ENCODE assay signal across 9 cellular contexts in the genomic region with DNA sequence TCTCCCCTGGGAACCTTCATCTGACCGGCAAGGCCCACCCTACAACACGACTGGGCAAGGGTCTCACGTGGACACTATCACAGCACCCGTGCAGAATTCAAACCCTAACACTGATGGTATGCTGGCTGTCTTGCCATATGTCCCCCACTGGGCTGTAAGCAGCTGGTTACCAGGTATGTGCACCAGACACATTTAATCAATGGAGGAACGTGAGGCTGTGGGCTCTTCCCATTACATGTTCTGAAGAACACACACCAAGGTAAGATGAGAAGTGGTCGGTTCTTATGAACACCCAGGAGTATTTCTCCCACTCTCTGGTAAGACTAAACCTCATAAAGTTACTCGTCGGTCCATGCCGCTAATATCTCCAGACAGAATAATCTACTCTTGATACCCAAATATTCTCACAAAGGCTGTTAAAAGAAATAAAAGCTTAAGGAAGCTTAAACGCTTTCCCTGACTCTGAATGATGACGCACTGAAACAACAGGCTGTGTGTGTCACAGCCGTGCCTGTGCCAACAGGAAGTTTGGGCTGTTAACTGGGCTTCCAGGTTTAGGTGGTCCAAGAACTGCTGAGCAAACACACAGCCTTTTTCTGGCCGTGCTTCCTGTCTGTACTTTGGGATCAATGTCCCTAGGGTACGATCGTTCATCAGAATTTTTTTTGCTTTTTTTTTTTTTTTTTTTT.
DNase-seq lines count a peak whose midpoint lies in the region; ATAC-seq and TF ChIP-seq lines count a peak whose summit lies in the region.
"Had no signal": no experiment of that assay in that cellular context is flagged by ENCODE, and none has a peak within 500 bp of the region (broad histone marks: within the 10 kb centered on the region; RNA-seq: fewer than 3 reads in every experiment).

No MANE protein-coding gene starts in this region.

- peak overlapping the region; percentile 70 for H3K4me2 ChIP-seq in PC-3 (ENCODE audit: low read length)

- H3K27ac ChIP-seq in PC-3 (ENCODE audit: low read length) (peak overlapping the region; percentile 69), muscle layer of duodenum (ENCODE audit: low read length) (peak overlapping the region; percentile 46)

- H3K79me2 ChIP-seq in PC-3 (ENCODE audit: low read length) = peaks cover 8% of the 10 kb centered on the region; the same call in 1 of the 2 replicates

- H3F3A ChIP-seq in PC-3 (ENCODE audit: low read length, unreplicated experiment) = no peaks in the 10 kb centered on the region

- TF ChIP-seq CTCF in PC-3 (conservative IDR thresholded peaks at IDR 0.05; ENCODE audit: low read depth, low read length) = no peak

- H3K4me1 ChIP-seq in PC-3 (ENCODE audit: insufficient read depth, low read length) (peaks cover 13% of the 10 kb centered on the region), muscle layer of duodenum (ENCODE audit: control insufficient read depth in 1 of 2, insufficient read depth in 2 of 2, low read length in 2 of 2) (peaks cover 0 to 10% of the 10 kb centered on the region in 2 donors)

- CTCF ChIA-PET in PC-3 (lab: Charles Lee) = no interaction called here

- peak; percentile 97 for ATAC-seq in PC-3
- ATAC-seq in esophagus mucosa = peak; percentile 95
- ATAC-seq in HG03432 (IDR thresholded peaks at IDR 0.05; ENCODE audit: unreplicated experiment) = no peak
- no peak for ATAC-seq in GM21360 (IDR thresholded peaks at IDR 0.05; ENCODE audit: unreplicated experiment)
- ATAC-seq: K562 had no signal

- TSS peak; percentile 90 for BruUV-seq in PC-3 (replicated peaks; lab: Mats Ljungman, UMichigan)

- H3K4me3 ChIP-seq in PC-3 (ENCODE audit: low read length) = peak overlapping the region; percentile 28; the same call in 1 of the 2 replicates
- no peak overlapping the region for H3K4me3 ChIP-seq in muscle layer of duodenum (ENCODE audit: low read depth in 1 of 2, low read length in 2 of 2)
- H3K4me3 ChIP-seq: K562 had no signal

- peak overlapping the region; percentile 41 for H3K9ac ChIP-seq in PC-3 (ENCODE audit: low read length)

- no peaks in the 10 kb centered on the region for H4K20me1 ChIP-seq in PC-3 (ENCODE audit: low read length)

- H3K9me3 ChIP-seq in PC-3 (ENCODE audit: low read length) (no peaks in the 10 kb centered on the region), muscle layer of duodenum (ENCODE audit: control insufficient read depth in 1 of 2, low read length in 2 of 2) (no peaks in the 10 kb centered on the region)

- DNase-seq in A172 (ENCODE audit: low spot score) (peak; percentile 67), PC-3 (peak; percentile 84), NCI-H187 (lab: John Stamatoyannopoulos, UW) (no peak), NCI-H226 (no peak)

- no peaks in the 10 kb centered on the region for H3K27me3 ChIP-seq in PC-3 (ENCODE audit: low read length)
- no peaks in the 10 kb centered on the region for H3K27me3 ChIP-seq in muscle layer of duodenum (ENCODE audit: low read depth, low read length)

- H2AFZ ChIP-seq in PC-3 (ENCODE audit: low read length) = peak overlapping the region; percentile 68

- intact Hi-C loops in PC-3 (cut with micrococcal nuclease) = no loop called here

- POLR2A ChIA-PET in PC-3 (lab: Charles Lee; ENCODE audit: unreplicated experiment) = interaction anchor here (0.6 kb wide), 1 partner anchor 28 kb away, joined by 3 read pairs; no protein-coding TSS in a partner anchor

- 0 out of 2 replicates have a peak, but pooled peaks cover 2% of the 10 kb centered on the region for H3K36me3 ChIP-seq in PC-3 (ENCODE audit: low read depth, low read length)
- H3K36me3 ChIP-seq in muscle layer of duodenum (ENCODE audit: control insufficient read depth in 1 of 2, insufficient read depth in 2 of 2, low read length in 2 of 2) = no peaks in the 10 kb centered on the region

- no peaks in the 10 kb centered on the region for H3K9me2 ChIP-seq in PC-3 (replicated peaks; ENCODE audit: low read length)

Comparison
In these comparisons a context has a peak if more than half of its experiments do, and no peak if none do; other contexts are left out.
1. DNase-seq: peak in A172 (single experiment) and PC-3 (single experiment); none in NCI-H187 (0 of 2) and NCI-H226 (single experiment).
2. ATAC-seq: peak in PC-3 (single experiment) and esophagus mucosa (single experiment); none in HG03432 (single experiment) and GM21360 (single experiment).